Comparison of ENCODE assay signal across 8 cellular contexts in genomic region chr16:75000481-75001081, GRCh38. TPM values are rescaled to one million over a fixed set of nuclear protein-coding genes. Genes with fewer than 3 reads are reported as not detected.
DNase-seq lines count a peak whose midpoint lies in the region; ATAC-seq and TF ChIP-seq lines count a peak whose summit lies in the region.

No MANE protein-coding gene starts in this region.

- DNase-seq in DND-41 (peak; percentile 58), NCI-H524 (lab: John Stamatoyannopoulos, UW) (peak; percentile 22 to 69), dermis blood vessel endothelial cell (peak; percentile 34), mesothelial cell of epicardium (ENCODE audit: low spot score in 2 of 2, unreplicated experiment in 2 of 2) (no peak), aorta (no peak), GM10248 (ENCODE audit: extremely low spot score) (no peak), H4 (ENCODE audit: low spot score) (no peak)

- 5 to 9% methylated on average over 15 of the region's 15 CpGs for WGBS in aorta, 2 donors

- TF ChIP-seq CTCF in DND-41 (IDR thresholded peaks at IDR 0.05; ENCODE audit: borderline replicate concordance, extremely low read depth, low read length, poor library complexity, severe bottlenecking) (no peak), mesothelial cell of epicardium (IDR thresholded peaks at IDR 0.05; ENCODE audit: unreplicated experiment) (no peak), GM10248 (IDR thresholded peaks at IDR 0.05; ENCODE audit: control extremely low read depth, extremely low read depth, low read depth, missing control alignments) (no peak)

- POLR2A ChIA-PET in GM10248 (lab: Yijun Ruan, JAX), result no interaction called here

- no peaks in the 10 kb centered on the region for H3K36me3 Mint-ChIP-seq in mesothelial cell of epicardium

- H4K20me1 ChIP-seq in DND-41 (ENCODE audit: insufficient read depth, low read length), result peaks cover 62% of the 10 kb centered on the region

- no peaks in the 10 kb centered on the region for H3K27me3 ChIP-seq in DND-41 (ENCODE audit: insufficient read depth, low read length, poor library complexity)
- H3K27me3 ChIP-seq in aorta (ENCODE audit: control insufficient read depth in 1 of 2, insufficient read depth in 2 of 2, low read length in 1 of 2), result no peaks in the 10 kb centered on the region

- peaks cover 53% of the 10 kb centered on the region for H3K4me1 ChIP-seq in DND-41 (ENCODE audit: insufficient read depth, low read length)
- no peaks in the 10 kb centered on the region for H3K4me1 ChIP-seq in aorta (ENCODE audit: control insufficient read depth in 1 of 2, insufficient read depth in 2 of 2, low read length in 2 of 2)

- peak overlapping the region; percentile 79 for H3K27ac Mint-ChIP-seq in mesothelial cell of epicardium

- H3K9me3 ChIP-seq in DND-41 (ENCODE audit: insufficient read depth, low read length, severe bottlenecking), result no peaks in the 10 kb centered on the region
- H3K9me3 ChIP-seq in aorta (ENCODE audit: control insufficient read depth, low read length), result no peaks in the 10 kb centered on the region

- no peaks in the 10 kb centered on the region for H3K27me3 Mint-ChIP-seq in mesothelial cell of epicardium (ENCODE audit: low read depth)

- peak overlapping the region; percentile 83 for H3K4me3 Mint-ChIP-seq in mesothelial cell of epicardium

- H3K9ac ChIP-seq in DND-41 (ENCODE audit: low read depth, low read length), result peak overlapping the region; percentile 83

- peaks cover 67% of the 10 kb centered on the region for H3K79me2 ChIP-seq in DND-41 (ENCODE audit: insufficient read depth, low read length)

- no peaks in the 10 kb centered on the region for H3K9me3 Mint-ChIP-seq in mesothelial cell of epicardium

- H3K27ac ChIP-seq in DND-41 (ENCODE audit: low read length) (peak overlapping the region; percentile 85), aorta (ENCODE audit: low read depth in 1 of 2, low read length in 2 of 2) (peak overlapping the region; percentile 19 to 42)

- H3K4me1 Mint-ChIP-seq in mesothelial cell of epicardium, result peaks cover 46% of the 10 kb centered on the region

- H3K36me3 ChIP-seq in DND-41 (ENCODE audit: insufficient read depth, low read length) (peaks cover 58% of the 10 kb centered on the region), aorta (ENCODE audit: control insufficient read depth in 1 of 2, insufficient read depth in 2 of 2, low read length in 1 of 2) (no peaks in the 10 kb centered on the region)

- no peak overlapping the region for H2AFZ ChIP-seq in DND-41 (ENCODE audit: low read depth, low read length)

- peak overlapping the region; percentile 84 to 94 for H3K4me3 ChIP-seq in DND-41 (ENCODE audit: low read depth in 1 of 2, low read length in 2 of 2)
- H3K4me3 ChIP-seq in aorta (ENCODE audit: low read length in 2 of 2), result peak overlapping the region; percentile 78 to 95

- H3K4me2 ChIP-seq in DND-41 (ENCODE audit: insufficient read depth, low read length), result peak overlapping the region; percentile 91

- ATAC-seq in DND-41 (ENCODE audit: insufficient read depth, low read depth) (peak; percentile 48), aorta (ENCODE audit: low FRiP score) (peak; percentile 5), GM18909 (IDR thresholded peaks at IDR 0.05; ENCODE audit: poor library complexity, unreplicated experiment) (no peak)

- intact Hi-C loops in aorta (cut with DNase I), result no loop called here

- CTCF ChIA-PET in GM10248 (lab: Yijun Ruan, JAX), result interaction anchor here (1.3 to 5.8 kb wide), 3 partner anchors 62 to 111 kb away, joined by 3 to 108 read pairs (median 8); no protein-coding TSS in a partner anchor

RNA-seq across cellular contexts. Expression of gene ZNRF1, which starts 1.8 kb away (rescaled TPM):
- total RNA-seq in dermis blood vessel endothelial cell (29.9 and 35.7 TPM in 2 replicates), mesothelial cell of epicardium (52.9 to 55.0 TPM (median 53.1 TPM) in 3 replicates), aorta (10 to 100 TPM; 20.8 to 26.3 TPM)
- 1 to 10 TPM; 4.6 to 7.4 TPM for polyA plus RNA-seq in aorta
- total RNA-seq in H4 (2014; rRNA removed; shearing (Covaris generic)), result 3.8 and 5.1 TPM in 2 replicates

RNA-seq across cellular contexts. Expression of gene WDR59, which starts 15.7 kb away (rescaled TPM):
- total RNA-seq in dermis blood vessel endothelial cell (10.3 and 16.3 TPM in 2 replicates), mesothelial cell of epicardium (115 to 134 TPM (median 127 TPM) in 3 replicates), aorta (10 to 100 TPM; 62.6 to 78.1 TPM)
- polyA plus RNA-seq in aorta, result 10 to 100 TPM; 12.8 to 34.1 TPM
- total RNA-seq in H4 (2014; rRNA removed; shearing (Covaris generic)), result 6.5 and 21.7 TPM in 2 replicates

Comparison
In these comparisons a context has a peak if more than half of its experiments do, and no peak if none do; other contexts are left out.
1. DNase-seq: peak in DND-41 (single experiment), NCI-H524 (2 of 2) and dermis blood vessel endothelial cell (single experiment); none in mesothelial cell of epicardium (0 of 2), aorta (0 of 2), GM10248 (single experiment) and H4 (single experiment).